Comparison of ENCODE assay signal across 26 cellular contexts in genomic region chr19:326851-327250, GRCh38. TPM values are rescaled to one million over a fixed set of nuclear protein-coding genes. Genes with fewer than 3 reads are reported as not detected.
DNase-seq lines count a peak whose midpoint lies in the region; ATAC-seq and TF ChIP-seq lines count a peak whose summit lies in the region.
"Had no signal": no experiment of that assay in that cellular context is flagged by ENCODE, and none has a peak within 500 bp of the region (broad histone marks: within the 10 kb centered on the region; RNA-seq: fewer than 3 reads in every experiment).

No MANE protein-coding gene starts in this region.

- no peak overlapping the region for H3K4me3 ChIP-seq in RWPE2 (ENCODE audit: severe bottlenecking)
- H3K4me3 ChIP-seq in upper lobe of right lung = no peak overlapping the region
- H3K4me3 ChIP-seq: BLaER1, GM12878 had no signal

- peak; percentile 19 for DNase-seq in RWPE2 (ENCODE audit: low spot score)
- DNase-seq in mesenteric fat pad (ENCODE audit: low spot score) = peak; percentile 84
- DNase-seq in posterior vena cava (ENCODE audit: low spot score) = peak; percentile 66
- DNase-seq in upper lobe of right lung = peak; percentile 47
- no peak for DNase-seq in activated CD4-positive, alpha-beta T cell treated with anti-CD3 and anti-CD28 coated beads, Interleukin-2, amount 50 U/mL, for 1 hour
- no peak for DNase-seq in KBM-7
- DNase-seq in NCI-H774 (lab: John Stamatoyannopoulos, UW) = no peak
- DNase-seq: 8988T; ACHN; BE2C; C1 segment of cervical spinal cord; CD4-positive, alpha-beta memory T cell; CD4-positive, CD25-positive, alpha-beta regulatory T cell; CD8-positive, alpha-beta memory T cell; COR-L47; DMS 273 treated with DMSO at 0.1 percent for 48 hours; DMS153; DMS53; DMS79; DND-41; EL; GDM1 had no signal

- ATAC-seq in RWPE2 (ENCODE audit: low read depth) = no peak
- ATAC-seq in upper lobe of right lung = no peak
- ATAC-seq in HG02981 (IDR thresholded peaks at IDR 0.05; ENCODE audit: unreplicated experiment) = no peak
- ATAC-seq: GM12878 had no signal

- no peaks in the 10 kb centered on the region for H3K9me3 ChIP-seq in RWPE2 (ENCODE audit: severe bottlenecking)
- H3K9me3 ChIP-seq in upper lobe of right lung = no peaks in the 10 kb centered on the region

- no peak overlapping the region for H3K27ac ChIP-seq in RWPE2 (ENCODE audit: poor library complexity, severe bottlenecking)
- H3K27ac ChIP-seq in upper lobe of right lung = no peak overlapping the region
- H3K27ac ChIP-seq: BLaER1 had no signal

- H3K27me3 ChIP-seq in RWPE2 (ENCODE audit: insufficient read depth, poor library complexity, severe bottlenecking) (no peaks in the 10 kb centered on the region), upper lobe of right lung (no peaks in the 10 kb centered on the region)
- H3K27me3 ChIP-seq: BE2C, BLaER1 had no signal

- in situ Hi-C loops in KBM-7 (cut with MboI; ENCODE audit: low pct_unique_long_range_greater_than_20kb, low sequenced_read_pairs) = no loop called here

- intact Hi-C loops in posterior vena cava (cut with DNase I) (no loop called here), upper lobe of right lung (cut with DNase I) (no loop called here)

- peaks cover 73% of the 10 kb centered on the region for H3K36me3 ChIP-seq in RWPE2 (ENCODE audit: low read depth)
- peaks cover 68% of the 10 kb centered on the region for H3K36me3 ChIP-seq in upper lobe of right lung

- no peaks in the 10 kb centered on the region for H3K4me1 ChIP-seq in RWPE2 (ENCODE audit: insufficient read depth, poor library complexity, severe bottlenecking)
- H3K4me1 ChIP-seq in upper lobe of right lung = no peaks in the 10 kb centered on the region
- H3K4me1 ChIP-seq: BE2C, BLaER1 had no signal

- TF ChIP-seq CTCF in RWPE2 (IDR thresholded peaks at IDR 0.05; ENCODE audit: poor library complexity, severe bottlenecking) = no peak
- no peak for TF ChIP-seq CTCF in upper lobe of right lung (IDR thresholded peaks at IDR 0.05)

RNA-seq across cellular contexts. Expression of gene MIER2, which starts 17.7 kb away (rescaled TPM):
- total RNA-seq in mesenteric fat pad (53.5 TPM), posterior vena cava (10 to 100 TPM; 18.8 to 25.3 TPM), upper lobe of right lung (43.1 TPM)

RNA-seq across cellular contexts. Expression of gene PLPP2, which starts 35.6 kb away (rescaled TPM):
- 7.9 TPM for total RNA-seq in mesenteric fat pad
- 1 to 10 TPM in 1 of 2 donors, under 1 TPM in 1; 0.83 to 4.5 TPM for total RNA-seq in posterior vena cava
- 5.7 TPM for total RNA-seq in upper lobe of right lung
- total RNA-seq: CD8-positive, alpha-beta memory T cell; G401 had no signal

Comparison
In these comparisons a context has a peak if more than half of its experiments do, and no peak if none do; other contexts are left out.
1. DNase-seq: peak in RWPE2 (single experiment), mesenteric fat pad (single experiment), posterior vena cava (single experiment) and upper lobe of right lung (single experiment); none in activated CD4-positive, alpha-beta T cell treated with anti-CD3 and anti-CD28 coated beads, Interleukin-2, amount 50 U/mL, for 1 hour (single experiment), KBM-7 (single experiment) and NCI-H774 (single experiment).